ENCODE assay signal across 22 cellular contexts in the genomic region with DNA sequence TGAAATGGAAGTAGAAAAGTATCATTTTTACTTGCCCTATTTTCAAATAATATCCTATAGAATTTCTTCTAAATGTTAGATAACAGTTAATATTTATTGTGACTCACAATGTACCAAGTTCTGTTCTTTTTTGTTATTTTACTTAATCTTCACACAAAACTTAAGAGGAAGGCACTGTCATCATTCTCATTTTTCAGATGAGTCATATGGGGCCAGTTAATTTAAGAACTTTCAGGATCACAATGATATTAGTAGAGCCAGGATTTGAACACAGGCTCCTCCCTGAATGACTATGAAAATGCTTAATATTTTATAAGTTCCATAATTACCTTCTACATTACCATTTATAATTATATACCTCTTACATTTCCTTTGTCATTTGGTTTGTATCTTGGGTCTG.
"Had no signal": no experiment of that assay in that cellular context is flagged by ENCODE, and none has a peak within 500 bp of the region (broad histone marks: within the 10 kb centered on the region; RNA-seq: fewer than 3 reads in every experiment).

No MANE protein-coding gene starts in this region.

- ATAC-seq: esophagus mucosa; left ventricle myocardium superior; lower lobe of right lung; natural killer cell; psoas muscle; right cardiac atrium; stimulated activated naive B cell treated with anti-CD40 and anti-IgM and Interleukin-4, amounts not matched to agents 10 μg/mL and 1 μg/mL and 100 μg/mL, for 72 hours had no signal

- DNase-seq: effector CD8-positive, alpha-beta T cell; endodermal cell; hypothalamus; immature natural killer cell; left ventricle myocardium superior; lower lobe of right lung; natural killer cell; occipital lobe; ovary; posterior cingulate gyrus; psoas muscle; right cardiac atrium; sigmoid colon; spleen; stimulated activated CD4-positive, alpha-beta T cell treated with anti-CD3 and anti-CD28 coated beads, Interleukin-4, amount 100 ng/mL, for 4 hours; stimulated activated naive B cell treated with anti-CD40 and anti-IgM and Interleukin-4, amounts not matched to agents 10 μg/mL and 1 μg/mL and 100 μg/mL, for 72 hours; thyroid gland; trophoblast cell had no signal

- H3K27ac Mint-ChIP-seq: endodermal cell; immature natural killer cell; natural killer cell; stimulated activated naive B cell treated with anti-CD40 and anti-IgM and Interleukin-4, amounts not matched to agents 10 μg/mL and 1 μg/mL and 100 μg/mL, for 72 hours; stimulated activated naive CD8-positive, alpha-beta T cell treated with anti-CD3 and anti-CD28 coated beads, Interleukin-15, Interleukin-2, amounts not matched to agents 100 ng/mL and 50 ng/mL, for 24 hours had no signal

- H3K4me1 Mint-ChIP-seq: immature natural killer cell; natural killer cell; stimulated activated naive B cell treated with anti-CD40 and anti-IgM and Interleukin-4, amounts not matched to agents 10 μg/mL and 1 μg/mL and 100 μg/mL, for 72 hours had no signal

- H3K4me3 ChIP-seq: lower lobe of right lung, ovary, psoas muscle, sigmoid colon, skin epidermis, spleen, thyroid gland, vagina had no signal

- H3K4me3 Mint-ChIP-seq: endodermal cell; immature natural killer cell; natural killer cell; stimulated activated naive B cell treated with anti-CD40 and anti-IgM and Interleukin-4, amounts not matched to agents 10 μg/mL and 1 μg/mL and 100 μg/mL, for 72 hours; stimulated activated naive CD8-positive, alpha-beta T cell treated with anti-CD3 and anti-CD28 coated beads, Interleukin-15, Interleukin-2, amounts not matched to agents 100 ng/mL and 50 ng/mL, for 24 hours had no signal

- H3K36me3 Mint-ChIP-seq: immature natural killer cell; natural killer cell; stimulated activated naive B cell treated with anti-CD40 and anti-IgM and Interleukin-4, amounts not matched to agents 10 μg/mL and 1 μg/mL and 100 μg/mL, for 72 hours had no signal

- H3K9me3 Mint-ChIP-seq: endodermal cell; natural killer cell; stimulated activated naive CD8-positive, alpha-beta T cell treated with anti-CD3 and anti-CD28 coated beads, Interleukin-15, Interleukin-2, amounts not matched to agents 100 ng/mL and 50 ng/mL, for 24 hours had no signal
